In genomic region chr19:15280048-15280725, GRCh38 we compare ENCODE assay signal across 9 cellular contexts. TPM values are rescaled to one million over a fixed set of nuclear protein-coding genes. Genes with fewer than 3 reads are reported as not detected.
DNase-seq lines count a peak whose midpoint lies in the region; ATAC-seq, FAIRE-seq and TF ChIP-seq lines count a peak whose summit lies in the region.
"Had no signal": no experiment of that assay in that cellular context is flagged by ENCODE, and none has a peak within 500 bp of the region (broad histone marks: within the 10 kb centered on the region; RNA-seq: fewer than 3 reads in every experiment).

No MANE protein-coding gene starts in this region.

- no peaks in the 10 kb centered on the region for H3K36me3 Mint-ChIP-seq in GM23338 (ENCODE audit: low read depth)
- H3K36me3 Mint-ChIP-seq in activated CD4-positive, alpha-beta memory T cell treated with anti-CD3 and anti-CD28 coated beads for 36 hours = no peaks in the 10 kb centered on the region

- H3K9me2 ChIP-seq in GM23338 (ENCODE audit: insufficient read depth) = no peaks in the 10 kb centered on the region

- TF ChIP-seq EP300 in ovary (IDR thresholded peaks at IDR 0.05) = no peak

- peaks cover 74% of the 10 kb centered on the region for H3K4me1 Mint-ChIP-seq in GM23338
- peaks cover 85% of the 10 kb centered on the region for H3K4me1 Mint-ChIP-seq in activated CD4-positive, alpha-beta memory T cell treated with anti-CD3 and anti-CD28 coated beads for 36 hours (ENCODE audit: low read depth)

- peak overlapping the region; percentile 75 for H3K27ac Mint-ChIP-seq in GM23338
- H3K27ac Mint-ChIP-seq in activated CD4-positive, alpha-beta memory T cell treated with anti-CD3 and anti-CD28 coated beads for 36 hours = peak overlapping the region; percentile 29

- H3K36me3 ChIP-seq in GM23338 (ENCODE audit: insufficient read depth) (no peaks in the 10 kb centered on the region; the same call in 1 of the 2 replicates), ovary (no peaks in the 10 kb centered on the region)

- no peaks in the 10 kb centered on the region for H3K9me3 Mint-ChIP-seq in GM23338
- H3K9me3 Mint-ChIP-seq in activated CD4-positive, alpha-beta memory T cell treated with anti-CD3 and anti-CD28 coated beads for 36 hours = no peaks in the 10 kb centered on the region

- H3K4me2 ChIP-seq in GM23338 = no peak overlapping the region

- H4K20me1 ChIP-seq in GM23338 (replicated peaks; ENCODE audit: insufficient read depth) = peaks cover 97% of the 10 kb centered on the region

- FAIRE-seq in GM19239 (lab: Jason Lieb, UNC) = no peak

- H3K4me3 ChIP-seq in GM23338 (no peak overlapping the region), right cardiac atrium (ENCODE audit: low read length) (no peak overlapping the region), skin epidermis (no peak overlapping the region), ovary (no peak overlapping the region)

- H3F3A ChIP-seq in GM23338 (replicated peaks; ENCODE audit: low read depth) = 0 out of 2 replicates have a peak, but pooled peaks cover 7% of the 10 kb centered on the region

- H2AFZ ChIP-seq in GM23338 = no peak overlapping the region

- 39% methylated on average over 6 of the region's 6 CpGs for WGBS in right cardiac atrium
- 52 to 58% (median 56%) methylated on average over 6 of the region's 6 CpGs for WGBS in ovary, 3 donors

- POLR2A ChIA-PET in activated CD4-positive, alpha-beta memory T cell treated with anti-CD3 and anti-CD28 coated beads for 36 hours (lab: Charles Lee) = no interaction called here

- TF ChIP-seq CTCF in GM23338 (conservative IDR thresholded peaks at IDR 0.05; ENCODE audit: low read depth in 2 of 2) (no peak), ovary (IDR thresholded peaks at IDR 0.05) (no peak)

- H3K9me3 ChIP-seq in right cardiac atrium (ENCODE audit: control insufficient read depth, low read length) = no peaks in the 10 kb centered on the region
- H3K9me3 ChIP-seq in ovary = no peaks in the 10 kb centered on the region

- TF ChIP-seq POLR2A in ovary (IDR thresholded peaks at IDR 0.05) = no peak

- CTCF ChIA-PET in activated CD4-positive, alpha-beta memory T cell treated with anti-CD3 and anti-CD28 coated beads for 36 hours (lab: Charles Lee) = no interaction called here

- peaks cover 100% of the 10 kb centered on the region for H3K79me2 ChIP-seq in GM23338 (replicated peaks; ENCODE audit: insufficient read depth)

- H3K27me3 Mint-ChIP-seq in GM23338 (ENCODE audit: insufficient read depth, low read depth, poor library complexity) = peaks cover 15% of the 10 kb centered on the region
- H3K27me3 Mint-ChIP-seq in activated CD4-positive, alpha-beta memory T cell treated with anti-CD3 and anti-CD28 coated beads for 36 hours = no peaks in the 10 kb centered on the region

- no peaks in the 10 kb centered on the region for H3K27me3 ChIP-seq in GM23338 (ENCODE audit: insufficient read depth)
- H3K27me3 ChIP-seq in right cardiac atrium (ENCODE audit: control insufficient read depth, insufficient read depth) = no peaks in the 10 kb centered on the region
- H3K27me3 ChIP-seq in ovary = no peaks in the 10 kb centered on the region

- intact Hi-C loops in activated CD4-positive, alpha-beta memory T cell treated with anti-CD3 and anti-CD28 coated beads for 36 hours (cut with micrococcal nuclease) = no loop called here
- intact Hi-C loops in right cardiac atrium (cut with DNase I) (no loop called here), ovary (cut with DNase I) (loop anchor here in 2 of 4 donors (5.0 to 10.0 kb wide), 2 partner anchors 37 to 55 kb away; partner anchors contain the start of gene BRD4 (in 1 of the 2))

- H3K4me3 Mint-ChIP-seq in GM23338 = no peak overlapping the region; the same call in 2 of the 3 replicates
- H3K4me3 Mint-ChIP-seq in activated CD4-positive, alpha-beta memory T cell treated with anti-CD3 and anti-CD28 coated beads for 36 hours = no peak overlapping the region

- no peak for ATAC-seq in GM23338
- ATAC-seq in right cardiac atrium = peak; percentile 77 to 84
- ATAC-seq in HG02885 (IDR thresholded peaks at IDR 0.05; ENCODE audit: poor library complexity, unreplicated experiment) = no peak

- peaks cover 68% of the 10 kb centered on the region for H3K4me1 ChIP-seq in GM23338 (ENCODE audit: insufficient read depth)
- peaks cover 72% of the 10 kb centered on the region for H3K4me1 ChIP-seq in right cardiac atrium (ENCODE audit: control insufficient read depth, insufficient read depth, low read length)
- peaks cover 63% of the 10 kb centered on the region for H3K4me1 ChIP-seq in ovary (ENCODE audit: insufficient read depth)

- peak overlapping the region; percentile 87 for H3K27ac ChIP-seq in GM23338 (ENCODE audit: low read depth)
- peak overlapping the region; percentile 88 for H3K27ac ChIP-seq in right cardiac atrium (ENCODE audit: low read length)
- peak overlapping the region in 16 of 21 experiments; percentile 10 to 76 (median 62) for H3K27ac ChIP-seq in skin epidermis
- H3K27ac ChIP-seq in ovary = no peak overlapping the region

- DNase-seq in GM23338 (ENCODE audit: low spot score) (no peak), right cardiac atrium (peak; percentile 77 to 88 (median 83)), NCI-H128 (lab: John Stamatoyannopoulos, UW; ENCODE audit: unreplicated experiment) (no peak), GM19239 (ENCODE audit: insufficient read length, low spot score) (no peak), ovary (no peak)
- no peak for DNase-seq in activated CD4-positive, alpha-beta memory T cell treated with anti-CD3 and anti-CD28 coated beads for 36 hours
- DNase-seq: activated CD4-positive, CD25-positive, alpha-beta regulatory T cell treated with anti-CD3 and anti-CD28 coated beads, Interleukin-2, amount 50 U/mL, for 72 hours had no signal

TF ChIP-seq in GM23338, 12 proteins besides CTCF, POLR2A, EP300 and RAD21 (continues in another document):
- no peak for TF ChIP-seq STAT1 (IDR thresholded peaks at IDR 0.05; ENCODE audit: unreplicated experiment)

RNA-seq across cellular contexts. Expression of gene EPHX3, which starts 47.9 kb away (rescaled TPM):
- 15.0 and 24.8 TPM in 2 replicates for total RNA-seq in GM23338 (2014; rRNA removed; shearing (Covaris generic))
- 19.7 and 19.8 TPM in 2 replicates for polyA plus RNA-seq in GM23338 (2016; fragmentation: Nextera tagmentation; extraction: Ambion mirVana)
- total RNA-seq in activated CD4-positive, alpha-beta memory T cell treated with anti-CD3 and anti-CD28 coated beads for 36 hours = not detected
- total RNA-seq in right cardiac atrium = under 1 TPM in 2 of 4 donors, not detected in 2; 0.11 to 0.17 TPM
- polyA plus RNA-seq in right cardiac atrium = 0.09 TPM
- under 1 TPM in 6 of 7 donors, not detected in 1; 0.24 to 0.89 (median 0.49) TPM for total RNA-seq in ovary
- polyA plus RNA-seq in ovary = under 1 TPM; 0.30 to 0.67 TPM

RNA-seq across cellular contexts. Expression of gene BRD4, which starts 52.2 kb away (rescaled TPM):
- 63.5 and 63.8 TPM in 2 replicates for total RNA-seq in GM23338 (2014; rRNA removed; shearing (Covaris generic))
- polyA plus RNA-seq in GM23338 (2016; fragmentation: Nextera tagmentation; extraction: Ambion mirVana) = 115 and 127 TPM in 2 replicates
- 100 to 1,000 TPM in 1 of 2 experiments, 10 to 100 TPM in 1; 94.5 to 103 TPM for total RNA-seq in activated CD4-positive, alpha-beta memory T cell treated with anti-CD3 and anti-CD28 coated beads for 36 hours
- total RNA-seq in right cardiac atrium = 10 to 100 TPM; 51.1 to 62.8 (median 59.2) TPM
- 29.6 TPM for polyA plus RNA-seq in right cardiac atrium
- 100 to 1,000 TPM in 4 of 7 donors, 10 to 100 TPM in 3; 19.6 to 127 (median 100) TPM for total RNA-seq in ovary
- 10 to 100 TPM; 30.1 to 31.0 TPM for polyA plus RNA-seq in ovary

Comparison
In these comparisons a context has a peak if more than half of its experiments do, and no peak if none do; other contexts are left out.
1. ATAC-seq: peak in right cardiac atrium (2 of 2); none in GM23338 (single experiment) and HG02885 (single experiment).
2. DNase-seq: peak in right cardiac atrium (3 of 3); none in GM23338 (single experiment), activated CD4-positive, alpha-beta memory T cell treated with anti-CD3 and anti-CD28 coated beads for 36 hours (single experiment), NCI-H128 (single experiment), GM19239 (single experiment) and ovary (0 of 5).
3. H3K27ac ChIP-seq: peak in GM23338 (single experiment), right cardiac atrium (single experiment) and skin epidermis (16 of 21); none in ovary (0 of 2).